Comparison of ENCODE assay signal across 11 cellular contexts in the genomic region with DNA sequence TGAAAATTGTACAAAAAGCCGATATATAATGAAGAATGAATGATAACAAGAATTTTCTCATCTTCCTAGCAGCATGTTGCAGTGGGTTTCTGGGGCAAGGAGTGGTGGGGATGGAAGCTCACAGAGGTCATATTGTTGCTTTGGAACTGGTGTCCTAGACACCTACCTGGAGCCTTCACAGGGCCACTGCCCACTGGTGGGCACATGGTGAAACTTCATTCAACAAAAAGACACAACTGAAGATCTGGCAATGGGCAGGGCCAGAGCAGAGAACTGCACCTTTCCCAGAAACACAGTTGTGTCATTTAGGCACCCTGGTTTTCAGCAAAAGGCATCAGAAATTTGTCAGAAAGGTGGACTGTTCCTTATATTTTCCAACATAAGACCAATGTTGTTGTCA.
A peak's percentile ranks its signal among the peaks of the same experiment; 100 is the strongest.
DNase-seq lines count a peak whose midpoint lies in the region; ATAC-seq and TF ChIP-seq lines count a peak whose summit lies in the region.
"Had no signal": no experiment of that assay in that cellular context is flagged by ENCODE, and none has a peak within 500 bp of the region (broad histone marks: within the 10 kb centered on the region; RNA-seq: fewer than 3 reads in every experiment).

No MANE protein-coding gene starts in this region.

- H3K36me3 ChIP-seq in heart right ventricle = no peaks in the 10 kb centered on the region

- H3K9me3 Mint-ChIP-seq in type B pancreatic cell = peaks cover 5% of the 10 kb centered on the region
- no peaks in the 10 kb centered on the region for H3K9me3 Mint-ChIP-seq in activated T-cell treated with anti-CD3 and anti-CD28 coated beads, Interleukin-2, amount 50 U/mL, for 24 hours
- H3K9me3 Mint-ChIP-seq: activated naive CD8-positive, alpha-beta T cell treated with anti-CD3 and anti-CD28 coated beads, Interleukin-2, amount 10 ng/mL, durations not matched to agents 7 days and 5 days had no signal

- no peak overlapping the region for H3K4me3 Mint-ChIP-seq in type B pancreatic cell
- H3K4me3 Mint-ChIP-seq in activated T-cell treated with anti-CD3 and anti-CD28 coated beads, Interleukin-2, amount 50 U/mL, for 24 hours = no peak overlapping the region
- H3K4me3 Mint-ChIP-seq: activated naive CD8-positive, alpha-beta T cell treated with anti-CD3 and anti-CD28 coated beads, Interleukin-2, amount 10 ng/mL, durations not matched to agents 7 days and 5 days had no signal

- no peaks in the 10 kb centered on the region for H3K9me3 ChIP-seq in heart right ventricle

- DNase-seq in heart right ventricle = no peak
- DNase-seq in cardiac septum (ENCODE audit: low spot score) = no peak
- peak; percentile 36 for DNase-seq in NCI-H510A (lab: John Stamatoyannopoulos, UW)
- DNase-seq in erythroblast (lab: John Stamatoyannopoulos, UW) = peak; percentile 17 to 25
- DNase-seq in type B pancreatic cell (ENCODE audit: extremely low spot score, unreplicated experiment) = no peak
- no peak for DNase-seq in GF-D8 (lab: John Stamatoyannopoulos, UW)
- no peak for DNase-seq in activated T-cell treated with anti-CD3 and anti-CD28 coated beads, Interleukin-2, amount 50 U/mL, for 24 hours
- DNase-seq: activated naive CD8-positive, alpha-beta T cell treated with anti-CD3 and anti-CD28 coated beads, Interleukin-2, amount 10 ng/mL, durations not matched to agents 7 days and 5 days; left ventricle myocardium superior; Right ventricle myocardium superior had no signal

- no peaks in the 10 kb centered on the region for H3K36me3 Mint-ChIP-seq in type B pancreatic cell
- H3K36me3 Mint-ChIP-seq in activated T-cell treated with anti-CD3 and anti-CD28 coated beads, Interleukin-2, amount 50 U/mL, for 24 hours (ENCODE audit: low read depth) = no peaks in the 10 kb centered on the region
- H3K36me3 Mint-ChIP-seq: activated naive CD8-positive, alpha-beta T cell treated with anti-CD3 and anti-CD28 coated beads, Interleukin-2, amount 10 ng/mL, durations not matched to agents 7 days and 5 days had no signal

- ATAC-seq in heart right ventricle (peak in 3 of 8 donors; percentile 27 to 35 (median 32)), HG02610 (IDR thresholded peaks at IDR 0.05; ENCODE audit: unreplicated experiment) (no peak)
- ATAC-seq: left ventricle myocardium superior had no signal

- intact Hi-C loops in heart right ventricle (cut with DNase I) (loop anchor here in 1 of 10 donors (10.0 kb wide), 1 partner anchor 58 kb away; no protein-coding TSS in a partner anchor), cardiac septum (cut with DNase I) (loop anchor here (5.0 kb wide), 1 partner anchor 115 kb away; the partner anchor contains the start of gene FHOD3)

- peaks cover 7% of the 10 kb centered on the region for H3K4me1 Mint-ChIP-seq in type B pancreatic cell (ENCODE audit: unreplicated experiment)
- no peaks in the 10 kb centered on the region for H3K4me1 Mint-ChIP-seq in activated T-cell treated with anti-CD3 and anti-CD28 coated beads, Interleukin-2, amount 50 U/mL, for 24 hours (ENCODE audit: low read depth)
- H3K4me1 Mint-ChIP-seq: activated naive CD8-positive, alpha-beta T cell treated with anti-CD3 and anti-CD28 coated beads, Interleukin-2, amount 10 ng/mL, durations not matched to agents 7 days and 5 days had no signal

- peaks cover 0 to 45% (median 16%) of the 10 kb centered on the region in 9 donors for H3K4me1 ChIP-seq in heart right ventricle

- no peaks in the 10 kb centered on the region for H3K27me3 ChIP-seq in heart right ventricle

- no peak overlapping the region for H3K27ac Mint-ChIP-seq in type B pancreatic cell
- H3K27ac Mint-ChIP-seq in activated T-cell treated with anti-CD3 and anti-CD28 coated beads, Interleukin-2, amount 50 U/mL, for 24 hours = no peak overlapping the region
- H3K27ac Mint-ChIP-seq: activated naive CD8-positive, alpha-beta T cell treated with anti-CD3 and anti-CD28 coated beads, Interleukin-2, amount 10 ng/mL, durations not matched to agents 7 days and 5 days had no signal

- no peaks in the 10 kb centered on the region for H3K27me3 Mint-ChIP-seq in type B pancreatic cell
- peaks cover 15% of the 10 kb centered on the region for H3K27me3 Mint-ChIP-seq in activated T-cell treated with anti-CD3 and anti-CD28 coated beads, Interleukin-2, amount 50 U/mL, for 24 hours
- H3K27me3 Mint-ChIP-seq: activated naive CD8-positive, alpha-beta T cell treated with anti-CD3 and anti-CD28 coated beads, Interleukin-2, amount 10 ng/mL, durations not matched to agents 7 days and 5 days had no signal

- H3K27ac ChIP-seq in heart right ventricle = peak overlapping the region in 3 of 10 donors; percentile 16 to 48 (median 32)

- no peak overlapping the region for H3K4me3 ChIP-seq in heart right ventricle

- TF ChIP-seq POLR2A in erythroblast (IDR thresholded peaks at IDR 0.05; ENCODE audit: low read length) = no peak

- WGBS in heart right ventricle, 2 donors = 92 to 97% methylated on average over 1 of the region's 1 CpG

- TF ChIP-seq CTCF in heart right ventricle (IDR thresholded peaks at IDR 0.05) = peak in 6 of 9 donors; percentile 17 to 39 (median 22)
- peak; percentile 60 for TF ChIP-seq CTCF in type B pancreatic cell (conservative IDR thresholded peaks at IDR 0.05)

Comparison
In these comparisons a context has a peak if more than half of its experiments do, and no peak if none do; other contexts are left out.
1. DNase-seq: peak in NCI-H510A (single experiment) and erythroblast (2 of 2); none in heart right ventricle (0 of 2), cardiac septum (single experiment), type B pancreatic cell (single experiment), GF-D8 (single experiment) and activated T-cell treated with anti-CD3 and anti-CD28 coated beads, Interleukin-2, amount 50 U/mL, for 24 hours (single experiment).